9 cellular contexts compared by ENCODE assay signal in genomic region chr17:6701719-6702118, GRCh38. TPM values are rescaled to one million over a fixed set of nuclear protein-coding genes. Genes with fewer than 3 reads are reported as not detected.
DNase-seq lines count a peak whose midpoint lies in the region; ATAC-seq lines count a peak whose summit lies in the region.
"Had no signal": no experiment of that assay in that cellular context is flagged by ENCODE, and none has a peak within 500 bp of the region (broad histone marks: within the 10 kb centered on the region; RNA-seq: fewer than 3 reads in every experiment).

No MANE protein-coding gene starts in this region.

- H2AFZ ChIP-seq in neuronal stem cell (ENCODE audit: low read length): peak overlapping the region; percentile 79

- H2AK5ac ChIP-seq in neuronal stem cell (ENCODE audit: low read depth, low read length): no peak overlapping the region

- no peak overlapping the region for H3K4me2 ChIP-seq in neuronal stem cell (ENCODE audit: insufficient read depth, low read length, poor library complexity, severe bottlenecking)

- ATAC-seq in GM21526 (IDR thresholded peaks at IDR 0.05; ENCODE audit: low FRiP score, unreplicated experiment) (no peak), HG03097 (IDR thresholded peaks at IDR 0.05; ENCODE audit: low FRiP score, unreplicated experiment) (no peak)

- no peak overlapping the region for H2BK12ac ChIP-seq in neuronal stem cell (ENCODE audit: low read length)

- H3K9ac ChIP-seq in adipocyte (ENCODE audit: low read length): no peak overlapping the region
- no peak overlapping the region for H3K9ac ChIP-seq in neuronal stem cell (ENCODE audit: low read depth, low read length, poor library complexity)

- peak; percentile 38 for DNase-seq in ELR (ENCODE audit: low read depth)
- peak; percentile 42 for DNase-seq in NAMALWA (ENCODE audit: low spot score)
- peak; percentile 24 for DNase-seq in adipocyte (ENCODE audit: low read depth)
- DNase-seq in neuronal stem cell (ENCODE audit: low spot score): peak; percentile 32
- DNase-seq in nucleus accumbens (lab: John Stamatoyannopoulos, UW): no peak
- DNase-seq in NK-92 treated with Interleukin-12 subunit alpha and Interleukin-12 subunit beta, amount 100 ng/mL, for 24 hours (lab: John Stamatoyannopoulos, UW): no peak

- no peak overlapping the region for H4K8ac ChIP-seq in neuronal stem cell (ENCODE audit: low read depth, low read length)

- peaks cover 42% of the 10 kb centered on the region for H3K27me3 ChIP-seq in adipocyte (replicated peaks; ENCODE audit: control insufficient read depth, insufficient read depth, low read length)
- H3K27me3 ChIP-seq in neuronal stem cell (ENCODE audit: control insufficient read depth in 3 of 3, insufficient read depth in 3 of 3, low read depth in 1 of 3, low read length in 3 of 3): peaks cover 0 to 27% (median 2%) of the 10 kb centered on the region in 3 experiments

- H3K27ac ChIP-seq in neuronal stem cell (replicated peaks; ENCODE audit: low read length): no peak overlapping the region
- H3K27ac ChIP-seq: epithelial cell of prostate had no signal

- no peaks in the 10 kb centered on the region for H3K9me3 ChIP-seq in adipocyte (ENCODE audit: control insufficient read depth, low read length)
- H3K9me3 ChIP-seq in neuronal stem cell (replicated peaks in 1 of 2; ENCODE audit: control insufficient read depth in 2 of 2, insufficient read depth in 1 of 2, low read depth in 1 of 2, low read length in 2 of 2): no peaks in the 10 kb centered on the region

- no peak overlapping the region for H3K18ac ChIP-seq in neuronal stem cell (ENCODE audit: low read length)

- H3K4me1 ChIP-seq in adipocyte (ENCODE audit: control insufficient read depth, insufficient read depth, low read length) (no peaks in the 10 kb centered on the region), neuronal stem cell (ENCODE audit: control insufficient read depth in 2 of 2, insufficient read depth in 1 of 2, low read depth in 1 of 2, low read length in 2 of 2) (peaks cover 0 to 2% of the 10 kb centered on the region in 2 donors)

- H3K4ac ChIP-seq in neuronal stem cell (ENCODE audit: low read length): no peak overlapping the region

- H3K36me3 ChIP-seq in adipocyte (ENCODE audit: control insufficient read depth, insufficient read depth, low read length, severe bottlenecking) (no peaks in the 10 kb centered on the region), neuronal stem cell (replicated peaks in 1 of 2; ENCODE audit: control insufficient read depth in 2 of 2, insufficient read depth in 2 of 2, low read length in 2 of 2) (no peaks in the 10 kb centered on the region)

- H4K91ac ChIP-seq in neuronal stem cell (ENCODE audit: low read depth, low read length, poor library complexity): no peak overlapping the region

- H3K79me1 ChIP-seq in neuronal stem cell (ENCODE audit: low read depth, low read length): no peaks in the 10 kb centered on the region

- H3K4me3 ChIP-seq in adipocyte (ENCODE audit: low read length) (no peak overlapping the region), neuronal stem cell (ENCODE audit: low read length in 2 of 2) (no peak overlapping the region)

- H2BK15ac ChIP-seq in neuronal stem cell (ENCODE audit: low read length): no peak overlapping the region

- no CpG with 5 or more reads among the region's 11 CpGs for WGBS in neuronal stem cell (ENCODE audit: extremely low coverage in 2 of 2, insufficient read length in 2 of 2, insufficient replicate concordance in 1 of 2), 2 donors

- no peak overlapping the region for H3K23ac ChIP-seq in neuronal stem cell (ENCODE audit: low read depth, low read length, poor library complexity)

- no peak overlapping the region for H2BK120ac ChIP-seq in neuronal stem cell (ENCODE audit: low read depth, low read length)

- H3K14ac ChIP-seq in neuronal stem cell (ENCODE audit: low read length): no peak overlapping the region

- no peak overlapping the region for H2BK5ac ChIP-seq in neuronal stem cell (ENCODE audit: low read length)

RNA-seq across cellular contexts. Expression of gene SLC13A5, which starts 11.4 kb away (rescaled TPM):
- polyA plus RNA-seq in neuronal stem cell (2013, experiment 1 of 2): 0.13 TPM
- 0.06 TPM for polyA plus RNA-seq in neuronal stem cell (2013, experiment 2 of 2)

RNA-seq across cellular contexts. Expression of gene C17orf100, which starts 50.2 kb away (rescaled TPM):
- 7.5 TPM for polyA plus RNA-seq in neuronal stem cell (2013, experiment 1 of 2)
- polyA plus RNA-seq in neuronal stem cell (2013, experiment 2 of 2): 7.7 TPM

RNA-seq across cellular contexts. Expression of gene MED31, which starts 50.3 kb away (rescaled TPM):
- 39.1 TPM for polyA plus RNA-seq in neuronal stem cell (2013, experiment 1 of 2)
- polyA plus RNA-seq in neuronal stem cell (2013, experiment 2 of 2): 41.1 TPM

RNA-seq across cellular contexts. Expression of gene XAF1, which starts 54.1 kb away (rescaled TPM):
- polyA plus RNA-seq in neuronal stem cell (2013, experiment 1 of 2): 0.01 TPM
- 0.01 TPM for polyA plus RNA-seq in neuronal stem cell (2013, experiment 2 of 2)

Comparison
In these comparisons a context has a peak if more than half of its experiments do, and no peak if none do; other contexts are left out.
1. DNase-seq: peak in ELR (single experiment), NAMALWA (single experiment), adipocyte (single experiment) and neuronal stem cell (single experiment); none in nucleus accumbens (0 of 56) and NK-92 treated with Interleukin-12 subunit alpha and Interleukin-12 subunit beta, amount 100 ng/mL, for 24 hours (single experiment).